10 cellular contexts compared by ENCODE assay signal in the genomic region with DNA sequence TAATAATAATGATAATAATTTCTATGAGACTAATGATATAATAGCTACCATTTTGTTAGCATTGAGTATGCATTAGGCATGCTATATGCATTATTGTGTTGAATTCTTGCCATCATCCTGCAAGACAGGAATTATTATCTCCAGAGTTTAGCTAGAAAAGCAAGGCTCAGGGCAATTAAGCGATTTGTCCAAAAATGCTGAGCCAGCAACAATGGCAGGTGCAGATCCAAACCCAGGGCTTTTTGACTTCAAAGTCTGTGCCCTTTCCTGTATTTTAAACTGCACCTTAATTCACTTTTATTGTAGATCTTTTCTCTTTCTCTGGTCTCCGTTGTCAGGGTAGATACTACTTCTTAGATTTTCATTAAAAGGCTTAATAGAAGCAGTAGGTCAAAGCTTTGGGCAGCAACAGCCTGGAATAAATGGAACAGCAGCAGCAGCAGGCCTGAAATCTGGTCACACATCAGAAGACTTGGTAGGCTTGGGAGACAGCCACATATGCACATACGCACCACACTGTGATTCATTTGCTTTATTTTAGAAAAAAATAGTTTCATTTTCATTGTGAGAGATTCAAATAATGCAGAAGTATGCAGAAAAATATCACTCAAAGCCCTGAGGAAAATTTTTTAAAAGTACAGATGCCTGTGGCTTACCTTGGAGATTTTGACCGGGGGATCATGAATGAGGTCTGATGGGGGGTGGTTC.
"Had no signal": no experiment of that assay in that cellular context is flagged by ENCODE, and none has a peak within 500 bp of the region (broad histone marks: within the 10 kb centered on the region; RNA-seq: fewer than 3 reads in every experiment).

No MANE protein-coding gene starts in this region.

- ATAC-seq: stimulated activated effector memory CD8-positive, alpha-beta T cell treated with anti-CD3 and anti-CD28 coated beads, Interleukin-12 subunit alpha, Interleukin-12 subunit beta, amount 100 ng/mL, for 72 hours had no signal

- H3K4me1 ChIP-seq: tibial nerve, vagina had no signal

- H3K36me3 ChIP-seq: ovary, tibial nerve, vagina had no signal

- H3K27ac ChIP-seq: dorsolateral prefrontal cortex, ovary, tibial nerve, vagina had no signal

- H3K9me3 ChIP-seq: ovary, tibial nerve, vagina had no signal

- H3K27me3 ChIP-seq: dorsolateral prefrontal cortex, ovary, tibial nerve, vagina had no signal

- H3K4me3 ChIP-seq: dorsolateral prefrontal cortex, ovary, tibial nerve, vagina had no signal

- DNase-seq: activated CD4-positive, alpha-beta T cell treated with anti-CD3 and anti-CD28 coated beads for 1 hour; activated CD4-positive, alpha-beta T cell treated with anti-CD3 and anti-CD28 coated beads, Interleukin-2, amount 50 U/mL, for 4 hours; activated naive CD4-positive, alpha-beta T cell treated with anti-CD3 and anti-CD28 coated beads, Interleukin-2, amount 50 U/mL, for 16 hours; activated T-cell treated with anti-CD3 and anti-CD28 coated beads, Interleukin-2, amount 50 U/mL, for 24 hours; ovary; T1000 had no signal
